In genomic region chr2:225841314-225841713, GRCh38 we compare ENCODE assay signal across 24 cellular contexts.
DNase-seq lines count a peak whose midpoint lies in the region; ATAC-seq and TF ChIP-seq lines count a peak whose summit lies in the region.
"Had no signal": no experiment of that assay in that cellular context is flagged by ENCODE, and none has a peak within 500 bp of the region (broad histone marks: within the 10 kb centered on the region; RNA-seq: fewer than 3 reads in every experiment).

No MANE protein-coding gene starts in this region.

- H3K36me3 Mint-ChIP-seq in stimulated activated effector memory CD8-positive, alpha-beta T cell treated with anti-CD3 and anti-CD28 coated beads, Interleukin-12 subunit alpha, Interleukin-12 subunit beta, amount 100 ng/mL, for 72 hours: no peaks in the 10 kb centered on the region
- H3K36me3 Mint-ChIP-seq: CD4-positive, CD25-positive, alpha-beta regulatory T cell; mesothelial cell of epicardium; T-cell had no signal

- TF ChIP-seq CTCF in fibroblast of lung (conservative IDR thresholded peaks at IDR 0.05 in 1 of 2, IDR thresholded peaks at IDR 0.05 in 1 of 2; ENCODE audit: low read depth in 1 of 2, low read length in 2 of 2): no peak
- no peak for TF ChIP-seq CTCF in colonic mucosa (IDR thresholded peaks at IDR 0.05)
- TF ChIP-seq CTCF in left lung (IDR thresholded peaks at IDR 0.05): no peak

- intact Hi-C loops in colonic mucosa (cut with DNase I): no loop called here
- intact Hi-C loops in left lung (cut with DNase I): no loop called here

- no peaks in the 10 kb centered on the region for H4K20me1 ChIP-seq in fibroblast of lung (ENCODE audit: control insufficient read depth, extremely low read depth, insufficient read depth, low read length)

- no peaks in the 10 kb centered on the region for H3K27me3 Mint-ChIP-seq in stimulated activated naive CD8-positive, alpha-beta T cell treated with anti-CD3 and anti-CD28 coated beads, Interleukin-15, amount 100 ng/mL, for 72 hours
- H3K27me3 Mint-ChIP-seq: CD4-positive, CD25-positive, alpha-beta regulatory T cell had no signal

- H3K27ac ChIP-seq in fibroblast of lung (ENCODE audit: insufficient read depth, low read length) (no peak overlapping the region), colonic mucosa (no peak overlapping the region), left lung (no peak overlapping the region)
- H3K27ac ChIP-seq: pancreas had no signal

- no peaks in the 10 kb centered on the region for H3K79me2 ChIP-seq in fibroblast of lung (ENCODE audit: control insufficient read depth, insufficient read depth, low read length)

- no peak overlapping the region for H3K4me3 ChIP-seq in fibroblast of lung (replicated peaks in 1 of 4; ENCODE audit: control extremely low read depth in 1 of 4, insufficient read depth in 1 of 4, low read depth in 3 of 4, low read length in 4 of 4)
- H3K4me3 ChIP-seq in colonic mucosa: no peak overlapping the region
- no peak overlapping the region for H3K4me3 ChIP-seq in left lung
- H3K4me3 ChIP-seq: pancreas had no signal

- no peaks in the 10 kb centered on the region for H3K36me3 ChIP-seq in fibroblast of lung (ENCODE audit: control insufficient read depth, insufficient read depth, low read length)
- H3K36me3 ChIP-seq in colonic mucosa: no peaks in the 10 kb centered on the region
- H3K36me3 ChIP-seq in left lung: no peaks in the 10 kb centered on the region
- H3K36me3 ChIP-seq: pancreas had no signal

- peaks cover 5% of the 10 kb centered on the region for H3K4me1 ChIP-seq in fibroblast of lung (ENCODE audit: control insufficient read depth, extremely low read depth, insufficient read depth, low read length)
- H3K4me1 ChIP-seq in colonic mucosa: no peaks in the 10 kb centered on the region
- H3K4me1 ChIP-seq in left lung: no peaks in the 10 kb centered on the region
- H3K4me1 ChIP-seq: pancreas had no signal

- DNase-seq in DMS 273 (lab: John Stamatoyannopoulos, UW; ENCODE audit: unreplicated experiment) (peak; percentile 83), NCI-H69 (lab: John Stamatoyannopoulos, UW) (peak; percentile 83), fibroblast of lung (ENCODE audit: low read depth in 2 of 2) (peak; percentile 22 to 68), pons (ENCODE audit: low spot score) (peak; percentile 3), colonic mucosa (no peak), left lung (no peak)
- DNase-seq in stimulated activated naive CD8-positive, alpha-beta T cell treated with anti-CD3 and anti-CD28 coated beads, Interleukin-15, amount 100 ng/mL, for 72 hours: no peak
- no peak for DNase-seq in stimulated activated effector memory CD8-positive, alpha-beta T cell treated with anti-CD3 and anti-CD28 coated beads, Interleukin-12 subunit alpha, Interleukin-12 subunit beta, amount 100 ng/mL, for 72 hours (ENCODE audit: low spot score in 2 of 2)
- DNase-seq: activated gamma-delta T cell treated with Interleukin-2 at 50 U/mL for 16 hours; activated T-cell treated with anti-CD3 and anti-CD28 coated beads, Interleukin-2, amount 50 U/mL, for 1 hour; amniotic stem cell; CD4-positive, CD25-positive, alpha-beta regulatory T cell; central memory CD4-positive, alpha-beta T cell; glutamatergic neuron; KBM-7; NCI-H1694; NCI-H82; pancreas; PC-3; SHP77; T-cell had no signal

- H3K9me3 Mint-ChIP-seq in stimulated activated naive CD8-positive, alpha-beta T cell treated with anti-CD3 and anti-CD28 coated beads, Interleukin-15, amount 100 ng/mL, for 72 hours: no peaks in the 10 kb centered on the region
- H3K9me3 Mint-ChIP-seq in stimulated activated effector memory CD8-positive, alpha-beta T cell treated with anti-CD3 and anti-CD28 coated beads, Interleukin-12 subunit alpha, Interleukin-12 subunit beta, amount 100 ng/mL, for 72 hours: no peaks in the 10 kb centered on the region
- H3K9me3 Mint-ChIP-seq: mesothelial cell of epicardium, nephron, T-cell had no signal

- no peaks in the 10 kb centered on the region for H3K27me3 ChIP-seq in fibroblast of lung (ENCODE audit: control insufficient read depth, insufficient read depth, low read length)
- H3K27me3 ChIP-seq in colonic mucosa: no peaks in the 10 kb centered on the region
- H3K27me3 ChIP-seq in left lung: no peaks in the 10 kb centered on the region
- H3K27me3 ChIP-seq: pancreas had no signal

- H3K4me1 Mint-ChIP-seq in stimulated activated naive CD8-positive, alpha-beta T cell treated with anti-CD3 and anti-CD28 coated beads, Interleukin-15, amount 100 ng/mL, for 72 hours: no peaks in the 10 kb centered on the region
- no peaks in the 10 kb centered on the region for H3K4me1 Mint-ChIP-seq in stimulated activated effector memory CD8-positive, alpha-beta T cell treated with anti-CD3 and anti-CD28 coated beads, Interleukin-12 subunit alpha, Interleukin-12 subunit beta, amount 100 ng/mL, for 72 hours
- H3K4me1 Mint-ChIP-seq: CD4-positive, CD25-positive, alpha-beta regulatory T cell; mesothelial cell of epicardium; T-cell had no signal

- H2AFZ ChIP-seq in fibroblast of lung (ENCODE audit: low read length): no peak overlapping the region

- H3K27ac Mint-ChIP-seq in stimulated activated naive CD8-positive, alpha-beta T cell treated with anti-CD3 and anti-CD28 coated beads, Interleukin-15, amount 100 ng/mL, for 72 hours: no peak overlapping the region
- H3K27ac Mint-ChIP-seq in stimulated activated effector memory CD8-positive, alpha-beta T cell treated with anti-CD3 and anti-CD28 coated beads, Interleukin-12 subunit alpha, Interleukin-12 subunit beta, amount 100 ng/mL, for 72 hours: no peak overlapping the region
- H3K27ac Mint-ChIP-seq: CD4-positive, CD25-positive, alpha-beta regulatory T cell; mesothelial cell of epicardium; nephron; T-cell had no signal

- no peak overlapping the region for H3K4me2 ChIP-seq in fibroblast of lung (ENCODE audit: extremely low read depth, insufficient read depth, low read length)

- no peak overlapping the region for H3K9ac ChIP-seq in fibroblast of lung (ENCODE audit: insufficient read depth, low read length)
- no peak overlapping the region for H3K9ac ChIP-seq in colonic mucosa (ENCODE audit: low read depth in 2 of 2, low read length in 2 of 2)

- H3K4me3 Mint-ChIP-seq in stimulated activated naive CD8-positive, alpha-beta T cell treated with anti-CD3 and anti-CD28 coated beads, Interleukin-15, amount 100 ng/mL, for 72 hours: no peak overlapping the region
- no peak overlapping the region for H3K4me3 Mint-ChIP-seq in stimulated activated effector memory CD8-positive, alpha-beta T cell treated with anti-CD3 and anti-CD28 coated beads, Interleukin-12 subunit alpha, Interleukin-12 subunit beta, amount 100 ng/mL, for 72 hours
- H3K4me3 Mint-ChIP-seq: CD4-positive, CD25-positive, alpha-beta regulatory T cell; mesothelial cell of epicardium; nephron; T-cell had no signal

- H3K9me3 ChIP-seq in fibroblast of lung (ENCODE audit: control insufficient read depth, insufficient read depth, low read depth, low read length) (no peaks in the 10 kb centered on the region), colonic mucosa (no peaks in the 10 kb centered on the region), left lung (no peaks in the 10 kb centered on the region)
- H3K9me3 ChIP-seq: pancreas had no signal

- no peak for ATAC-seq in stimulated activated naive CD8-positive, alpha-beta T cell treated with anti-CD3 and anti-CD28 coated beads, Interleukin-15, amount 100 ng/mL, for 72 hours
- no peak for ATAC-seq in left lung
- no peak for ATAC-seq in stimulated activated effector memory CD8-positive, alpha-beta T cell treated with anti-CD3 and anti-CD28 coated beads, Interleukin-12 subunit alpha, Interleukin-12 subunit beta, amount 100 ng/mL, for 72 hours
- ATAC-seq: HCT116, pancreas, PC-3, T-cell had no signal

Comparison
In these comparisons a context has a peak if more than half of its experiments do, and no peak if none do; other contexts are left out.
1. DNase-seq: peak in DMS 273 (single experiment), NCI-H69 (single experiment), fibroblast of lung (2 of 2) and pons (single experiment); none in stimulated activated naive CD8-positive, alpha-beta T cell treated with anti-CD3 and anti-CD28 coated beads, Interleukin-15, amount 100 ng/mL, for 72 hours (0 of 2), colonic mucosa (single experiment), left lung (0 of 2) and stimulated activated effector memory CD8-positive, alpha-beta T cell treated with anti-CD3 and anti-CD28 coated beads, Interleukin-12 subunit alpha, Interleukin-12 subunit beta, amount 100 ng/mL, for 72 hours (0 of 2).